Comparison of ENCODE assay signal across 1 cellular context in genomic region chr18:8368490-8369217, GRCh38.
TF ChIP-seq lines count a peak whose summit lies in the region.

No MANE protein-coding gene starts in this region.

TF ChIP-seq in H1, 55 proteins besides CTCF, POLR2A, EP300 and RAD21 (continued from another document):
- no peak for TF ChIP-seq MAX (IDR thresholded peaks at IDR 0.05)
- TF ChIP-seq ASH2L (IDR thresholded peaks at IDR 0.05; ENCODE audit: low read length), result no peak
- TF ChIP-seq NANOG (IDR thresholded peaks at IDR 0.05; ENCODE audit: insufficient read depth, low read depth, low read length, poor library complexity, severe bottlenecking), result no peak
- TF ChIP-seq E2F6 (IDR thresholded peaks at IDR 0.05), result no peak
- TF ChIP-seq TAF1 (IDR thresholded peaks at IDR 0.05; ENCODE audit: low read depth, low read length), result no peak
- no peak for TF ChIP-seq SP1 (IDR thresholded peaks at IDR 0.05; ENCODE audit: low read depth, low read length)
- no peak for TF ChIP-seq GTF2F1 (IDR thresholded peaks at IDR 0.05; ENCODE audit: borderline replicate concordance, low read depth, low read length)
- TF ChIP-seq TBP (IDR thresholded peaks at IDR 0.05; ENCODE audit: low read depth, low read length), result no peak
- TF ChIP-seq SP2 (IDR thresholded peaks at IDR 0.05; ENCODE audit: low read length), result no peak
- TF ChIP-seq ATF2 (IDR thresholded peaks at IDR 0.05; ENCODE audit: low read length), result no peak
- TF ChIP-seq SIN3A (conservative IDR thresholded peaks at IDR 0.05 in 1 of 2, IDR thresholded peaks at IDR 0.05 in 1 of 2; ENCODE audit: low read depth in 1 of 2, low read length in 2 of 2), result no peak
- no peak for TF ChIP-seq JUND (IDR thresholded peaks at IDR 0.05; ENCODE audit: low read length)
- no peak for TF ChIP-seq BCL11A (IDR thresholded peaks at IDR 0.05; ENCODE audit: low read depth in 2 of 2, low read length in 2 of 2)
- TF ChIP-seq EGR1 (IDR thresholded peaks at IDR 0.05; ENCODE audit: borderline replicate concordance, low read depth, low read length), result no peak
- TF ChIP-seq SAP30 (IDR thresholded peaks at IDR 0.05; ENCODE audit: insufficient read depth, insufficient replicate concordance, low read length), result no peak
- no peak for TF ChIP-seq MAFK (IDR thresholded peaks at IDR 0.05; ENCODE audit: low read depth, low read length)
- no peak for TF ChIP-seq CREB1 (IDR thresholded peaks at IDR 0.05)
